ENCODE assay signal across 10 cellular contexts in the genomic region with DNA sequence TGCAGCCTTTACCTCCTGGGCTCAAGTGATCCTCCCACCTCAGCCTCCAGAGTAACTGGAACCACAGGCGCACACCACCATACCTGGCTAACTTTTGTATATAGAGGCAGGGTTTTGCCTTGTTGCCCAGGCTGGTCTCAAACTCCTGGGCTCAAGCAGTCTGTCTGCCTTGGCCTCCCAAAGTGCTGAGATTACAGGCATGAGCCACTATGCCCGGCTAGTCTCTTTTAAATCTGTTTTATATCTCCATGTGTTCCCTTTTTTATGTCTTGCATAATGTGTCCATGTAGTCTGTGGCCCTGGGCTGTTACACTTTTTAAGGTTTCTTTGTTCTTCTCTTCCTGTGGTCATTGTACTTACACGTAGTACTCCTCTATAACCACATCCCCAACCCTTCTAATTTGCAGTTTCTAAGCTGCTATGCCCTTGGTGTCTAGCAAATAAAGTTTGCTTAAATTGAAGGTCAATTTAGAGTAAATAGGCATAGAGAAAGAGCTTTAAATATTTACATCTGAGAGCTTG. TPM values are rescaled to one million over a fixed set of nuclear protein-coding genes. Genes with fewer than 3 reads are reported as not detected.
DNase-seq lines count a peak whose midpoint lies in the region; ATAC-seq, FAIRE-seq and TF ChIP-seq lines count a peak whose summit lies in the region.
"Had no signal": no experiment of that assay in that cellular context is flagged by ENCODE, and none has a peak within 500 bp of the region (broad histone marks: within the 10 kb centered on the region; RNA-seq: fewer than 3 reads in every experiment).

No MANE protein-coding gene starts in this region.

- POLR2A ChIA-PET in endothelial cell of umbilical vein (lab: Charles Lee) = no interaction called here

- dilution Hi-C loops in endothelial cell of umbilical vein (cut with MboI; ENCODE audit: extremely low pct_ligation_motif_present, low sequenced_read_pairs) = no loop called here

- peaks cover 0 to 6% of the 10 kb centered on the region in 2 donors for H3K9me3 Mint-ChIP-seq in stimulated activated naive CD8-positive, alpha-beta T cell treated with anti-CD3 and anti-CD28 coated beads, Interleukin-15, amount 100 ng/mL, for 72 hours

- H4K20me1 ChIP-seq in endothelial cell of umbilical vein (replicated peaks; ENCODE audit: control insufficient read depth, extremely low read depth, insufficient read depth, low read length) = peaks cover 2% of the 10 kb centered on the region

- peaks cover 46% of the 10 kb centered on the region for H3K79me2 ChIP-seq in endothelial cell of umbilical vein (ENCODE audit: control insufficient read depth, insufficient read depth, low read length)

- CTCF ChIA-PET in endothelial cell of umbilical vein (lab: Charles Lee) = interaction anchor here (2.1 kb wide), 1 partner anchor 10 kb away, joined by 5 read pairs; no protein-coding TSS in a partner anchor

- H3K9me1 ChIP-seq in endothelial cell of umbilical vein (replicated peaks; ENCODE audit: control insufficient read depth, extremely low read depth, insufficient read depth, low read length) = no peaks in the 10 kb centered on the region

- peaks cover 9% of the 10 kb centered on the region for H3K9me3 ChIP-seq in left ventricle myocardium inferior (replicated peaks)
- no peaks in the 10 kb centered on the region for H3K9me3 ChIP-seq in endothelial cell of umbilical vein (replicated peaks; ENCODE audit: control insufficient read depth, insufficient read depth, low read length)

- H3K4me1 ChIP-seq in left ventricle myocardium inferior (peaks cover 63% of the 10 kb centered on the region), endothelial cell of umbilical vein (ENCODE audit: control insufficient read depth, extremely low read depth, insufficient read depth, low read length) (peaks cover 22% of the 10 kb centered on the region)

- H3K4me2 ChIP-seq in endothelial cell of umbilical vein (ENCODE audit: insufficient read depth, low read length) = peak overlapping the region; percentile 28

- peak overlapping the region in 1 of 2 donors; percentile 72 for H3K27ac Mint-ChIP-seq in stimulated activated naive CD8-positive, alpha-beta T cell treated with anti-CD3 and anti-CD28 coated beads, Interleukin-15, amount 100 ng/mL, for 72 hours

- in situ Hi-C loops in SK-MEL-5 (cut with HindIII; ENCODE audit: low pct_unique_long_range_greater_than_20kb, low sequenced_read_pairs) = no loop called here

- BruUV-seq in endothelial cell of umbilical vein (replicated peaks; lab: Mats Ljungman, UMichigan) = no TSS peak

- DNase-seq in Right ventricle myocardium superior (no peak), left ventricle myocardium inferior (no peak), SK-MEL-5 (ENCODE audit: low read depth, low spot score) (peak; percentile 32), endothelial cell of umbilical vein (ENCODE audit: low read depth, low spot score) (peak; percentile 49), GM19238 (ENCODE audit: insufficient read length, low spot score) (no peak)
- DNase-seq in stimulated activated naive CD8-positive, alpha-beta T cell treated with anti-CD3 and anti-CD28 coated beads, Interleukin-15, amount 100 ng/mL, for 72 hours = no peak
- DNase-seq in activated CD4-positive, alpha-beta T cell treated with anti-CD3 and anti-CD28 coated beads, Interleukin-2, amount 50 U/mL, for 48 hours = no peak
- DNase-seq: caudate nucleus had no signal

- FAIRE-seq in endothelial cell of umbilical vein (lab: Jason Lieb, UNC) = no peak

- no peaks in the 10 kb centered on the region for H3K36me3 ChIP-seq in left ventricle myocardium inferior
- H3K36me3 ChIP-seq in endothelial cell of umbilical vein (ENCODE audit: control insufficient read depth in 2 of 2, extremely low read depth in 1 of 2, insufficient read depth in 2 of 2, low read length in 2 of 2) = no peaks in the 10 kb centered on the region

- no peak overlapping the region for H2AFZ ChIP-seq in endothelial cell of umbilical vein (ENCODE audit: low read depth, low read length)

- H3K27me3 ChIP-seq in left ventricle myocardium inferior (ENCODE audit: low read depth) (no peaks in the 10 kb centered on the region), endothelial cell of umbilical vein (ENCODE audit: control insufficient read depth in 2 of 2, insufficient read depth in 2 of 2, low read length in 2 of 2) (no peaks in the 10 kb centered on the region)

- H3K9ac ChIP-seq in endothelial cell of umbilical vein (replicated peaks; ENCODE audit: extremely low read depth, insufficient read depth, low read length) = peak overlapping the region; percentile 9

- intact Hi-C loops in Right ventricle myocardium superior (cut with DNase I) = no loop called here
- intact Hi-C loops in left ventricle myocardium inferior (cut with micrococcal nuclease) = no loop called here
- intact Hi-C loops in endothelial cell of umbilical vein (cut with micrococcal nuclease) = no loop called here

- ATAC-seq in Right ventricle myocardium superior (ENCODE audit: poor library complexity) = peak; percentile 10
- peak; percentile 81 for ATAC-seq in stimulated activated naive CD8-positive, alpha-beta T cell treated with anti-CD3 and anti-CD28 coated beads, Interleukin-15, amount 100 ng/mL, for 72 hours
- ATAC-seq in HG03175 (IDR thresholded peaks at IDR 0.05; ENCODE audit: unreplicated experiment) = no peak
- ATAC-seq: Panc1 had no signal

- H3K27me3 Mint-ChIP-seq in stimulated activated naive CD8-positive, alpha-beta T cell treated with anti-CD3 and anti-CD28 coated beads, Interleukin-15, amount 100 ng/mL, for 72 hours = no peaks in the 10 kb centered on the region

- TF ChIP-seq CTCF in left ventricle myocardium inferior (IDR thresholded peaks at IDR 0.05; ENCODE audit: borderline replicate concordance) (no peak), endothelial cell of umbilical vein (IDR thresholded peaks at IDR 0.05; ENCODE audit: extremely low read depth in 1 of 2, insufficient read depth in 1 of 2, low read depth in 1 of 2, low read length in 2 of 2) (no peak)

- no peak overlapping the region for H3K4me3 ChIP-seq in left ventricle myocardium inferior
- no peak overlapping the region for H3K4me3 ChIP-seq in endothelial cell of umbilical vein (replicated peaks in 1 of 3; ENCODE audit: insufficient read depth in 1 of 3, low read depth in 1 of 3, low read length in 3 of 3)

- H3K4me3 Mint-ChIP-seq in stimulated activated naive CD8-positive, alpha-beta T cell treated with anti-CD3 and anti-CD28 coated beads, Interleukin-15, amount 100 ng/mL, for 72 hours = no peak overlapping the region

- H3K4me1 Mint-ChIP-seq in stimulated activated naive CD8-positive, alpha-beta T cell treated with anti-CD3 and anti-CD28 coated beads, Interleukin-15, amount 100 ng/mL, for 72 hours = peaks cover 33% of the 10 kb centered on the region

- no peak overlapping the region for H3K27ac ChIP-seq in left ventricle myocardium inferior (replicated peaks)
- no peak overlapping the region for H3K27ac ChIP-seq in endothelial cell of umbilical vein (ENCODE audit: insufficient read depth, low read depth, low read length)

- no peak for TF ChIP-seq POLR2A in endothelial cell of umbilical vein (IDR thresholded peaks at IDR 0.05; ENCODE audit: low read depth, low read length)

TF ChIP-seq in endothelial cell of umbilical vein, 7 proteins besides CTCF, POLR2A, EP300 and RAD21:
- no peak for TF ChIP-seq GATA2 (IDR thresholded peaks at IDR 0.05; ENCODE audit: insufficient read depth, insufficient read length, low read depth, low read length)
- no peak for TF ChIP-seq JUN (IDR thresholded peaks at IDR 0.05; ENCODE audit: borderline replicate concordance, insufficient read depth, insufficient read length, low read depth)
TF ChIP-seq in endothelial cell of umbilical vein: peak in this region for 0.

RNA-seq across cellular contexts. Expression of a gene that starts 48.3 kb away (rescaled TPM):
- total RNA-seq in Right ventricle myocardium superior = 16.5 TPM
- total RNA-seq in left ventricle myocardium inferior = 19.7 TPM
- 14.2 and 15.3 TPM in 2 replicates for total RNA-seq in SK-MEL-5 (2014; rRNA removed; shearing (Covaris generic))
- polyA plus RNA-seq in SK-MEL-5 (2015; cell fraction: cytosol; rRNA removed) = 8.9 and 13.3 TPM in 2 replicates
- polyA plus RNA-seq in SK-MEL-5 (2015; cell fraction: nucleus; rRNA removed) = 12.0 and 14.3 TPM in 2 replicates
- 9.0 and 9.3 TPM in 2 replicates for total RNA-seq in endothelial cell of umbilical vein
- polyA plus RNA-seq in endothelial cell of umbilical vein = 3.6 and 4.4 TPM in 2 replicates
- polyA plus RNA-seq in endothelial cell of umbilical vein (2011; cell fraction: cytosol; rRNA removed) = 4.6 and 4.9 TPM in 2 replicates
- polyA plus RNA-seq in endothelial cell of umbilical vein (2011; cell fraction: nucleus; rRNA removed) = 5.0 and 5.3 TPM in 2 replicates
- polyA plus RNA-seq in endothelial cell of umbilical vein (2012) = 6.1 and 7.5 TPM in 2 replicates
- polyA minus RNA-seq in endothelial cell of umbilical vein = 13.8 and 14.9 TPM in 2 replicates
- 8.1 TPM for polyA minus RNA-seq in endothelial cell of umbilical vein (2011; cell fraction: cytosol; rRNA and poly(A)+ RNA removed)
- 10.9 and 14.4 TPM in 2 replicates for polyA minus RNA-seq in endothelial cell of umbilical vein (2011; cell fraction: nucleus; rRNA and poly(A)+ RNA removed)

Comparison
In these comparisons a context has a peak if more than half of its experiments do, and no peak if none do; other contexts are left out.
1. DNase-seq: peak in SK-MEL-5 (single experiment) and endothelial cell of umbilical vein (single experiment); none in Right ventricle myocardium superior (single experiment), left ventricle myocardium inferior (single experiment), stimulated activated naive CD8-positive, alpha-beta T cell treated with anti-CD3 and anti-CD28 coated beads, Interleukin-15, amount 100 ng/mL, for 72 hours (0 of 2), activated CD4-positive, alpha-beta T cell treated with anti-CD3 and anti-CD28 coated beads, Interleukin-2, amount 50 U/mL, for 48 hours (0 of 2) and GM19238 (single experiment).